Comparison of ENCODE assay signal across 1 cellular context in the genomic region with DNA sequence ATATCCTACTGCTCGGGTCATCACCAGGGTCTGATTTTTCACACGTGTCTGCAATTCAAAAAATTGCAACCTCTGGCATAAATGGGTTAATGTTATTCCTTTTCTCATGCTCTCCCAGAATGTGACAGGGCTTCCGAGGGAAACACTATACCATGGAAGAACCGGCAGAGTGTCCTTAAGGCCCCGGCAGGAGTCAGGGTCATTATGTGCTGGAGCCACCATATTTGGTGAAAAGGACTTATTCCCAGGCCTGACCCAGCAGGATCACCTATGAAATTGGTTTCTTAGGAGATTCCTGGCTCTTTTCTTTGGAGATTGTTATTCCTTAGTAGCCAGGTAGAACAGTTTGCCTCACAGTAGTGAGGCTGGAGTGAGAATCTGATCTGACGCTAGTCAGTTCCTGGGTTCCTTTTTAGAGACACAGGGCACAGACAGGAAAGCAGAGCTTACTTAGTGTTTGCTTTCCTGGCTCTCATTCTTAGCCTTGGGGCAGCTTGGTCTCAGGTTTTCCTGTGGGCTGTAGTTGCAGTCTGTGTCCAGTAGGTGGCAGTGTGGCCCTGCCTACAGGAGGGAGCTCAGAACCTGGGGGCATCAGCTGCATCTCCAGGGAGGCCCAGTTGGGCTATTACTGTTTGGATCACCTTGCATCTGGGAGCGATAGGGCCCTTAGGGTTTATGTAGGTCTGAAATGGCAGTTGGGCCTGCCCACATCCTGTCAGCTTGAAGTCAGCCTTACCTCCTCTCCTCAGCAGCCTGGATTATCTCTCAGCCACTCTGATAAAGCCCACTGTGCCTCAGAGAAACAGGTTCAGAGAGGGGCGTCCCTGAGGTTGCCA.
A peak's percentile ranks its signal among the peaks of the same experiment; 100 is the strongest.
TF ChIP-seq lines count a peak whose summit lies in the region.

No MANE protein-coding gene starts in this region.

TF ChIP-seq in K562, 482 proteins besides CTCF, POLR2A, EP300 and RAD21 (continues in another document):
- no peak for TF ChIP-seq ZNF695 (CRISPR knock-in tag; IDR thresholded peaks at IDR 0.05)
- no peak for TF ChIP-seq NCOA1 (IDR thresholded peaks at IDR 0.05; ENCODE audit: low read depth)
- TF ChIP-seq CBX8 (IDR thresholded peaks at IDR 0.05; ENCODE audit: borderline replicate concordance, extremely low read depth, low read depth, low read length, poor library complexity, severe bottlenecking), result no peak
- no peak for TF ChIP-seq PYGO2 (tag; IDR thresholded peaks at IDR 0.05)
- TF ChIP-seq ZNF165 (CRISPR knock-in tag; IDR thresholded peaks at IDR 0.05; ENCODE audit: borderline replicate concordance), result no peak
- TF ChIP-seq CEBPZ (IDR thresholded peaks at IDR 0.05; ENCODE audit: borderline replicate concordance, low read depth, low read length), result no peak
- no peak for TF ChIP-seq SP2 (IDR thresholded peaks at IDR 0.05; ENCODE audit: extremely low read depth, low read depth, low read length, poor library complexity, severe bottlenecking)
- peak; percentile 68 for TF ChIP-seq CC2D1A (IDR thresholded peaks at IDR 0.05)
- no peak for TF ChIP-seq MECOM (CRISPR knock-in tag; IDR thresholded peaks at IDR 0.05)
- no peak for TF ChIP-seq RBBP5 (IDR thresholded peaks at IDR 0.05; ENCODE audit: borderline replicate concordance, insufficient read depth, low read length, poor library complexity, severe bottlenecking)
- TF ChIP-seq ATF3 (IDR thresholded peaks at IDR 0.05), result no peak
- peak; percentile 55; the same call in 1 of the 2 replicates for TF ChIP-seq ATF3 (CRISPR knock-in tag; conservative IDR thresholded peaks at IDR 0.05)
- TF ChIP-seq HDAC8 (tag; IDR thresholded peaks at IDR 0.05), result no peak
- TF ChIP-seq NFATC3 (IDR thresholded peaks at IDR 0.05), result no peak
- TF ChIP-seq U2AF1 (optimal IDR thresholded peaks at IDR 0.05; ENCODE audit: low read depth, low read length), result no peak
- TF ChIP-seq ZBTB8A (IDR thresholded peaks at IDR 0.05; ENCODE audit: partially characterized antibody), result no peak
- no peak for TF ChIP-seq RCOR1 (IDR thresholded peaks at IDR 0.05; ENCODE audit: borderline replicate concordance in 1 of 2, low read depth in 2 of 2, low read length in 2 of 2)
- no peak for TF ChIP-seq ZNF184 (CRISPR knock-in tag; IDR thresholded peaks at IDR 0.05)
- TF ChIP-seq GATAD2A (IDR thresholded peaks at IDR 0.05), result no peak
- TF ChIP-seq SAP30 (IDR thresholded peaks at IDR 0.05; ENCODE audit: borderline replicate concordance, insufficient read depth, low read depth, low read length, poor library complexity, severe bottlenecking), result no peak
- no peak for TF ChIP-seq SMARCB1 (IDR thresholded peaks at IDR 0.05; ENCODE audit: insufficient read length, low read depth)
- no peak for TF ChIP-seq NR1H2 (CRISPR knock-in tag; IDR thresholded peaks at IDR 0.05)
- TF ChIP-seq ZNF316 (IDR thresholded peaks at IDR 0.05), result no peak
- TF ChIP-seq ZSCAN32 (CRISPR knock-in tag; IDR thresholded peaks at IDR 0.05), result no peak
- no peak for TF ChIP-seq PTTG1 (tag; IDR thresholded peaks at IDR 0.05; ENCODE audit: low read depth)
- TF ChIP-seq IFI16 (CRISPR knock-in tag; IDR thresholded peaks at IDR 0.05), result no peak
- TF ChIP-seq, protein P1, sequence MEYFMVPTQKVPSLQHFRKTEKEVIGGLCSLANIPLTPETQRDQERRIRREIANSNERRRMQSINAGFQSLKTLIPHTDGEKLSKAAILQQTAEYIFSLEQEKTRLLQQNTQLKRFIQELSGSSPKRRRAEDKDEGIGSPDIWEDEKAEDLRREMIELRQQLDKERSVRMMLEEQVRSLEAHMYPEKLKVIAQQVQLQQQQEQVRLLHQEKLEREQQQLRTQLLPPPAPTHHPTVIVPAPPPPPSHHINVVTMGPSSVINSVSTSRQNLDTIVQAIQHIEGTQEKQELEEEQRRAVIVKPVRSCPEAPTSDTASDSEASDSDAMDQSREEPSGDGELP (CRISPR knock-in tag; IDR thresholded peaks at IDR 0.05; ENCODE audit: borderline replicate concordance), result peak; percentile 86
- TF ChIP-seq POLR3G (IDR thresholded peaks at IDR 0.05; ENCODE audit: extremely low read depth, insufficient read length, insufficient replicate concordance), result no peak
- no peak for TF ChIP-seq BRD9 (IDR thresholded peaks at IDR 0.05; ENCODE audit: low read depth, partially characterized antibody)
- no peak for TF ChIP-seq USF2 (CRISPR knock-in tag; IDR thresholded peaks at IDR 0.05)
- no peak for TF ChIP-seq TOE1 (IDR thresholded peaks at IDR 0.05; ENCODE audit: borderline replicate concordance)
- TF ChIP-seq TOE1 (CRISPR knock-in tag; IDR thresholded peaks at IDR 0.05; ENCODE audit: borderline replicate concordance, low read depth), result no peak
- no peak for TF ChIP-seq ZNF589 (CRISPR knock-in tag; IDR thresholded peaks at IDR 0.05; ENCODE audit: low read depth)
- no peak for TF ChIP-seq POLR2G (IDR thresholded peaks at IDR 0.05; ENCODE audit: low read depth, low read length)
- TF ChIP-seq STAT5A (IDR thresholded peaks at IDR 0.05; ENCODE audit: borderline replicate concordance, low read length), result no peak
- TF ChIP-seq U2AF2 (optimal IDR thresholded peaks at IDR 0.05; ENCODE audit: low read depth, low read length), result no peak
- no peak for TF ChIP-seq FUS (optimal IDR thresholded peaks at IDR 0.05; ENCODE audit: low read depth, low read length)
- no peak for TF ChIP-seq MIER1 (IDR thresholded peaks at IDR 0.05; ENCODE audit: low read depth)
- TF ChIP-seq SP1 (CRISPR knock-in tag; IDR thresholded peaks at IDR 0.05), result 0 out of 2 replicates have a peak, but pooled peaks have one; percentile 11
- TF ChIP-seq ZNF592 (IDR thresholded peaks at IDR 0.05), result no peak
- TF ChIP-seq POLR2AphosphoS2 (IDR thresholded peaks at IDR 0.05; ENCODE audit: low read length), result no peak
- TF ChIP-seq NCOA4 (IDR thresholded peaks at IDR 0.05; ENCODE audit: partially characterized antibody), result no peak
- TF ChIP-seq ZNF512 (tag; IDR thresholded peaks at IDR 0.05), result no peak
- no peak for TF ChIP-seq USF1 (CRISPR knock-in tag; IDR thresholded peaks at IDR 0.05)
- TF ChIP-seq, protein P2, sequence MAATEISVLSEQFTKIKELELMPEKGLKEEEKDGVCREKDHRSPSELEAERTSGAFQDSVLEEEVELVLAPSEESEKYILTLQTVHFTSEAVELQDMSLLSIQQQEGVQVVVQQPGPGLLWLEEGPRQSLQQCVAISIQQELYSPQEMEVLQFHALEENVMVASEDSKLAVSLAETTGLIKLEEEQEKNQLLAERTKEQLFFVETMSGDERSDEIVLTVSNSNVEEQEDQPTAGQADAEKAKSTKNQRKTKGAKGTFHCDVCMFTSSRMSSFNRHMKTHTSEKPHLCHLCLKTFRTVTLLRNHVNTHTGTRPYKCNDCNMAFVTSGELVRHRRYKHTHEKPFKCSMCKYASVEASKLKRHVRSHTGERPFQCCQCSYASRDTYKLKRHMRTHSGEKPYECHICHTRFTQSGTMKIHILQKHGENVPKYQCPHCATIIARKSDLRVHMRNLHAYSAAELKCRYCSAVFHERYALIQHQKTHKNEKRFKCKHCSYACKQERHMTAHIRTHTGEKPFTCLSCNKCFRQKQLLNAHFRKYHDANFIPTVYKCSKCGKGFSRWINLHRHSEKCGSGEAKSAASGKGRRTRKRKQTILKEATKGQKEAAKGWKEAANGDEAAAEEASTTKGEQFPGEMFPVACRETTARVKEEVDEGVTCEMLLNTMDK (IDR thresholded peaks at IDR 0.05; ENCODE audit: borderline replicate concordance, insufficient read depth, low read depth, low read length, poor library complexity, severe bottlenecking), result peak; percentile 89
- TF ChIP-seq CREM (IDR thresholded peaks at IDR 0.05; ENCODE audit: low read depth), result 0 out of 2 replicates have a peak, but pooled peaks have one; percentile 41
- TF ChIP-seq MEF2A (IDR thresholded peaks at IDR 0.05; ENCODE audit: control insufficient read depth, low read depth, low read length), result no peak
- no peak for TF ChIP-seq ZNF384 (IDR thresholded peaks at IDR 0.05; ENCODE audit: low read depth, low read length)
- peak; percentile 38; the same call in 1 of the 2 replicates for TF ChIP-seq KLF16 (IDR thresholded peaks at IDR 0.05)
- TF ChIP-seq TCF3 (CRISPR knock-in tag; IDR thresholded peaks at IDR 0.05), result no peak
- TF ChIP-seq CGGBP1 (CRISPR knock-in tag; IDR thresholded peaks at IDR 0.05), result no peak
- peak; percentile 39; the same call in 1 of the 2 replicates for TF ChIP-seq JUND (IDR thresholded peaks at IDR 0.05; ENCODE audit: borderline replicate concordance, low read depth, low read length)
- no peak for TF ChIP-seq JUND (tag; IDR thresholded peaks at IDR 0.05; ENCODE audit: borderline replicate concordance, low read depth, low read length)
